Comparison of ENCODE assay signal across 22 cellular contexts in genomic region chr6:88914180-88914579, GRCh38.
"Had no signal": no experiment of that assay in that cellular context is flagged by ENCODE, and none has a peak within 500 bp of the region (broad histone marks: within the 10 kb centered on the region; RNA-seq: fewer than 3 reads in every experiment).

No MANE protein-coding gene starts in this region.

- H3K27ac ChIP-seq: adrenal gland, body of pancreas, heart left ventricle, left ventricle myocardium inferior, psoas muscle, right lobe of liver, tibial nerve, WERI-Rb-1 had no signal

- DNase-seq: activated CD4-positive, alpha-beta T cell treated with anti-CD3 and anti-CD28 coated beads for 48 hours; activated CD8-positive, alpha-beta memory T cell treated with anti-CD3 and anti-CD28 coated beads for 24 hours; activated naive CD4-positive, alpha-beta T cell treated with anti-CD3 and anti-CD28 coated beads for 36 hours; activated T-cell treated with anti-CD3 and anti-CD28 coated beads for 4 hours; adrenal gland; body of pancreas; central memory CD4-positive, alpha-beta T cell; dermis blood vessel endothelial cell; endodermal cell; erythroblast; foreskin melanocyte; heart left ventricle; left ventricle myocardium inferior; mesenchymal stem cell; psoas muscle; right lobe of liver; stimulated activated CD4-positive, alpha-beta T cell treated with anti-CD3 and anti-CD28 coated beads, Interleukin-2, amount 100 ng/mL, for 24 hours; stimulated activated naive B cell treated with anti-CD40 and anti-IgM and Interleukin-4, amounts not matched to agents 10 μg/mL and 1 μg/mL and 100 μg/mL, for 72 hours; T-helper 1 cell; WERI-Rb-1 had no signal

- H3K27me3 ChIP-seq: adrenal gland, body of pancreas, heart left ventricle, right lobe of liver, tibial nerve had no signal

- H3K9me3 ChIP-seq: adrenal gland, body of pancreas, psoas muscle, right lobe of liver had no signal

- ATAC-seq: activated T-helper 17 cell treated with anti-CD3 and anti-CD28 coated beads, Interleukin-2, amount 50 U/mL, for 72 hours; body of pancreas; heart left ventricle; psoas muscle; right lobe of liver; stimulated activated naive B cell treated with anti-CD40 and anti-IgM and Interleukin-4, amounts not matched to agents 10 μg/mL and 1 μg/mL and 100 μg/mL, for 72 hours had no signal

- H3K36me3 ChIP-seq: adrenal gland, heart left ventricle, right lobe of liver, WERI-Rb-1 had no signal

- H3K4me1 ChIP-seq: adrenal gland, psoas muscle, right lobe of liver had no signal

- H3K4me3 ChIP-seq: adrenal gland, body of pancreas, heart left ventricle, left ventricle myocardium inferior, psoas muscle, right lobe of liver, tibial nerve had no signal
